Comparison of ENCODE assay signal across 16 cellular contexts in genomic region chr18:60007641-60008040, GRCh38.
DNase-seq lines count a peak whose midpoint lies in the region; ATAC-seq and TF ChIP-seq lines count a peak whose summit lies in the region.
"Had no signal": no experiment of that assay in that cellular context is flagged by ENCODE, and none has a peak within 500 bp of the region (broad histone marks: within the 10 kb centered on the region; RNA-seq: fewer than 3 reads in every experiment).

No MANE protein-coding gene starts in this region.

- intact Hi-C loops in PC-3 (cut with micrococcal nuclease), result no loop called here
- intact Hi-C loops in right cardiac atrium (cut with DNase I), result no loop called here

- H3K9me3 Mint-ChIP-seq in stimulated activated effector memory CD8-positive, alpha-beta T cell treated with anti-CD3 and anti-CD28 coated beads, Interleukin-12 subunit alpha, Interleukin-12 subunit beta, amount 100 ng/mL, for 72 hours, result no peaks in the 10 kb centered on the region
- H3K9me3 Mint-ChIP-seq: CD4-positive, alpha-beta T cell; CD8-positive, alpha-beta T cell had no signal

- DNase-seq in COR-L47 (lab: John Stamatoyannopoulos, UW) (peak; percentile 38), LHCN-M2 (ENCODE audit: low read depth) (peak; percentile 7), PC-3 (peak; percentile 59), pons (ENCODE audit: low spot score) (no peak), right cardiac atrium (no peak)
- no peak for DNase-seq in stimulated activated effector memory CD8-positive, alpha-beta T cell treated with anti-CD3 and anti-CD28 coated beads, Interleukin-12 subunit alpha, Interleukin-12 subunit beta, amount 100 ng/mL, for 72 hours (ENCODE audit: low spot score in 2 of 2)
- DNase-seq: AML-193; CD4-positive, alpha-beta T cell; CD8-positive, alpha-beta T cell; DMS79 treated with DMSO at 0.1 percent for 48 hours; GF-D8 had no signal

- no peaks in the 10 kb centered on the region for H3K9me2 ChIP-seq in PC-3 (replicated peaks; ENCODE audit: low read length)

- no peak overlapping the region for H3K4me3 Mint-ChIP-seq in stimulated activated effector memory CD8-positive, alpha-beta T cell treated with anti-CD3 and anti-CD28 coated beads, Interleukin-12 subunit alpha, Interleukin-12 subunit beta, amount 100 ng/mL, for 72 hours
- H3K4me3 Mint-ChIP-seq: B cell; CD4-positive, alpha-beta T cell; CD8-positive, alpha-beta T cell had no signal

- no peak overlapping the region for H3K4me3 ChIP-seq in PC-3 (ENCODE audit: low read length)
- no peak overlapping the region for H3K4me3 ChIP-seq in right cardiac atrium (ENCODE audit: low read length)
- H3K4me3 ChIP-seq: A549; BLaER1 treated with 17β-estradiol and CSF1 and Interleukin-3, amounts not matched to agents 10 nM and 100 nM had no signal

- no peaks in the 10 kb centered on the region for H3K79me2 ChIP-seq in PC-3 (ENCODE audit: low read length)

- no peaks in the 10 kb centered on the region for H3K36me3 Mint-ChIP-seq in stimulated activated effector memory CD8-positive, alpha-beta T cell treated with anti-CD3 and anti-CD28 coated beads, Interleukin-12 subunit alpha, Interleukin-12 subunit beta, amount 100 ng/mL, for 72 hours
- H3K36me3 Mint-ChIP-seq: CD8-positive, alpha-beta T cell had no signal

- POLR2A ChIA-PET in PC-3 (lab: Charles Lee; ENCODE audit: unreplicated experiment), result interaction anchor here (0.6 to 0.7 kb wide), 2 partner anchors 105 to 523 kb away, joined by 4 to 5 read pairs; no protein-coding TSS in a partner anchor

- BruUV-seq in PC-3 (replicated peaks; lab: Mats Ljungman, UMichigan), result no TSS peak

- no peak overlapping the region for H3K27ac ChIP-seq in PC-3 (ENCODE audit: low read length)
- H3K27ac ChIP-seq in right cardiac atrium (ENCODE audit: low read length), result no peak overlapping the region
- H3K27ac ChIP-seq: 22Rv1; A549; BLaER1 treated with 17β-estradiol and CSF1 and Interleukin-3, amounts not matched to agents 10 nM and 100 nM; C4-2B had no signal

- H3K9ac ChIP-seq in PC-3 (ENCODE audit: low read length), result no peak overlapping the region
- H3K9ac ChIP-seq: BLaER1 treated with 17β-estradiol and CSF1 and Interleukin-3, amounts not matched to agents 10 nM and 100 nM had no signal

- no peak overlapping the region for H3K4me2 ChIP-seq in PC-3 (ENCODE audit: low read length)
- H3K4me2 ChIP-seq: A549; BLaER1 treated with 17β-estradiol and CSF1 and Interleukin-3, amounts not matched to agents 10 nM and 100 nM had no signal

- no peak overlapping the region for H2AFZ ChIP-seq in PC-3 (ENCODE audit: low read length)

- H3K4me1 Mint-ChIP-seq in stimulated activated effector memory CD8-positive, alpha-beta T cell treated with anti-CD3 and anti-CD28 coated beads, Interleukin-12 subunit alpha, Interleukin-12 subunit beta, amount 100 ng/mL, for 72 hours, result no peaks in the 10 kb centered on the region
- H3K4me1 Mint-ChIP-seq: B cell had no signal

- H3F3A ChIP-seq in PC-3 (ENCODE audit: low read length, unreplicated experiment), result no peaks in the 10 kb centered on the region

- H3K27me3 ChIP-seq in PC-3 (ENCODE audit: low read length) (no peaks in the 10 kb centered on the region), right cardiac atrium (ENCODE audit: control insufficient read depth, insufficient read depth) (no peaks in the 10 kb centered on the region)
- H3K27me3 ChIP-seq: BLaER1 treated with 17β-estradiol and CSF1 and Interleukin-3, amounts not matched to agents 10 nM and 100 nM had no signal

- no peaks in the 10 kb centered on the region for H3K36me3 ChIP-seq in PC-3 (ENCODE audit: low read depth, low read length)
- H3K36me3 ChIP-seq: BLaER1 treated with 17β-estradiol and CSF1 and Interleukin-3, amounts not matched to agents 10 nM and 100 nM had no signal

- no peaks in the 10 kb centered on the region for H4K20me1 ChIP-seq in PC-3 (ENCODE audit: low read length)
- H4K20me1 ChIP-seq: BLaER1 treated with 17β-estradiol and CSF1 and Interleukin-3, amounts not matched to agents 10 nM and 100 nM had no signal

- peaks cover 9% of the 10 kb centered on the region for H3K4me1 ChIP-seq in PC-3 (ENCODE audit: insufficient read depth, low read length)
- no peaks in the 10 kb centered on the region for H3K4me1 ChIP-seq in right cardiac atrium (ENCODE audit: control insufficient read depth, insufficient read depth, low read length)
- H3K4me1 ChIP-seq: A549; BLaER1 treated with 17β-estradiol and CSF1 and Interleukin-3, amounts not matched to agents 10 nM and 100 nM had no signal

- ATAC-seq in PC-3 (peak; percentile 38; the same call in 1 of the 2 replicates), right cardiac atrium (no peak)
- ATAC-seq in stimulated activated effector memory CD8-positive, alpha-beta T cell treated with anti-CD3 and anti-CD28 coated beads, Interleukin-12 subunit alpha, Interleukin-12 subunit beta, amount 100 ng/mL, for 72 hours, result no peak
- ATAC-seq: A549; CD8-positive, alpha-beta T cell had no signal

- no peak overlapping the region for H3K27ac Mint-ChIP-seq in stimulated activated effector memory CD8-positive, alpha-beta T cell treated with anti-CD3 and anti-CD28 coated beads, Interleukin-12 subunit alpha, Interleukin-12 subunit beta, amount 100 ng/mL, for 72 hours
- H3K27ac Mint-ChIP-seq: B cell; CD4-positive, alpha-beta T cell; CD8-positive, alpha-beta T cell had no signal

- TF ChIP-seq CTCF in PC-3 (conservative IDR thresholded peaks at IDR 0.05; ENCODE audit: low read depth, low read length), result no peak

- CTCF ChIA-PET in PC-3 (lab: Charles Lee), result no interaction called here

- H3K9me3 ChIP-seq in PC-3 (ENCODE audit: low read length), result no peaks in the 10 kb centered on the region
- H3K9me3 ChIP-seq in right cardiac atrium (ENCODE audit: control insufficient read depth, low read length), result no peaks in the 10 kb centered on the region
- H3K9me3 ChIP-seq: A549 had no signal

- WGBS in right cardiac atrium, result 61% methylated on average over 2 of the region's 2 CpGs

Comparison
In these comparisons a context has a peak if more than half of its experiments do, and no peak if none do; other contexts are left out.
1. DNase-seq: peak in COR-L47 (single experiment), LHCN-M2 (single experiment) and PC-3 (single experiment); none in stimulated activated effector memory CD8-positive, alpha-beta T cell treated with anti-CD3 and anti-CD28 coated beads, Interleukin-12 subunit alpha, Interleukin-12 subunit beta, amount 100 ng/mL, for 72 hours (0 of 2), pons (single experiment) and right cardiac atrium (0 of 3).